16 cellular contexts compared by ENCODE assay signal in genomic region chr17:81015135-81015534, GRCh38.
"Had no signal": no experiment of that assay in that cellular context is flagged by ENCODE, and none has a peak within 500 bp of the region (broad histone marks: within the 10 kb centered on the region; RNA-seq: fewer than 3 reads in every experiment).

No MANE protein-coding gene starts in this region.

- H3K27me3 ChIP-seq: dorsolateral prefrontal cortex, hepatocyte, neutrophil, right atrium auricular region, sigmoid colon had no signal

- H2AFZ ChIP-seq: hepatocyte had no signal

- FAIRE-seq: small intestine, urothelium cell line had no signal

- H3K4me3 ChIP-seq: dorsolateral prefrontal cortex, hepatocyte, lung, right atrium auricular region, sigmoid colon had no signal

- H3K27ac ChIP-seq: dorsolateral prefrontal cortex, hepatocyte, neutrophil, right atrium auricular region had no signal

- H3K79me2 ChIP-seq: hepatocyte had no signal

- H3K36me3 ChIP-seq: neutrophil, right atrium auricular region, sigmoid colon had no signal

- H3K4me2 ChIP-seq: hepatocyte had no signal

- DNase-seq: cortex of kidney; dorsolateral prefrontal cortex; effector CD8-positive, alpha-beta T cell; left colon; left ventricle myocardium superior; mesenchymal stem cell; midbrain; sigmoid colon; small intestine; stimulated activated CD4-positive, alpha-beta T cell treated with anti-CD3 and anti-CD28 coated beads, Interleukin-2, amount 100 ng/mL, for 48 hours; stimulated activated naive CD4-positive, alpha-beta T cell treated with Interleukin-2 at 50 U/mL for 16 hours had no signal
